In the genomic region with DNA sequence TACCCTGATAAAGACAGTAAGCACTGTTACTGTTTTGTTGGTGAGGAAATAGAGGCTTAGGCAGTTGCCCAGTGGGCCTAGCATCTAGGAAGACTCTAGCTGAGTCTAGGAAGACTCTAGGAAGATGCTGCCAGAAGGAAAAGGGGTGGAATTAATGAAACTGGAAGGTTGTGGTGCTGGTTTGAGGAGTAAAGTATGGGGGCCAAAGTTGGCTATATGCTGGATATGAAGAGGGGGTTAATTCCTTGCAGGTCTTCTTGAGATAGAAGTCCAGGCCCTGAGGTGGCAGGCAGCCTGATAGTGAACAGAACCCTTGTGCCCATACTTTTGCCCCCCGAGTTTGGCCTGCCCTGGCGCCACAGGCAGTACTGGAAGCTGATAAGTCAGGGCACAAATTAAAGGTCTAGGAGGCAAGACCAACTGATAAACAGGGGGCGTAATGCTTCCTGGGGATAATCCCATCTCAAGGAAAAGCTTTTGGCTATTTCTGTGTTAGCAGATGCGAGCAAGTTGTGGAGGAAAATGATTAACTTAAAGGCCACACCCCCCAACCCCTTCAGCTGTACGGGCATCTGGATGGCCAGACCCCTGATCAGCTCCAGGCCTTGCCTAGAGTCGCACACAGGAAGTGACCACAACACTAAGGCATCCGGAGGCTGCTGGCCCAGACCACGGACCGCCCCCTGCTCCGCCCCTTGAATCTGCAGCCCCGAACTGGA, we compare ENCODE assay signal across 8 cellular contexts. TPM values are rescaled to one million over a fixed set of nuclear protein-coding genes. Genes with fewer than 3 reads are reported as not detected.
DNase-seq lines count a peak whose midpoint lies in the region; ATAC-seq, FAIRE-seq and TF ChIP-seq lines count a peak whose summit lies in the region.

No MANE protein-coding gene starts in this region.

- H2AFZ ChIP-seq in OCI-LY1 (ENCODE audit: low read length) (no peak overlapping the region), osteoblast (ENCODE audit: low read length) (no peak overlapping the region)

- H3K79me2 ChIP-seq in OCI-LY1 (ENCODE audit: insufficient read depth, low read length) (peaks cover 17% of the 10 kb centered on the region), osteoblast (ENCODE audit: insufficient read depth, low read length) (peaks cover 90% of the 10 kb centered on the region)

- peaks cover 49% of the 10 kb centered on the region for H3K36me3 Mint-ChIP-seq in CD8-positive, alpha-beta T cell
- H3K36me3 Mint-ChIP-seq in activated naive CD8-positive, alpha-beta T cell treated with anti-CD3 and anti-CD28 coated beads, Interleukin-2, amount 50 U/mL, for 24 hours (ENCODE audit: low read depth) = peaks cover 34% of the 10 kb centered on the region

- H3K4me1 Mint-ChIP-seq in CD8-positive, alpha-beta T cell (ENCODE audit: low read depth) = peaks cover 53% of the 10 kb centered on the region
- H3K4me1 Mint-ChIP-seq in activated naive CD8-positive, alpha-beta T cell treated with anti-CD3 and anti-CD28 coated beads, Interleukin-2, amount 50 U/mL, for 24 hours = peaks cover 30% of the 10 kb centered on the region

- peak overlapping the region; percentile 45 for H3K4me2 ChIP-seq in OCI-LY1 (ENCODE audit: low read length)
- peak overlapping the region; percentile 93 for H3K4me2 ChIP-seq in osteoblast (ENCODE audit: insufficient read depth, low read length)

- DNase-seq in CD8-positive, alpha-beta T cell = peak in 5 of 7 experiments; percentile 38 to 66 (median 49)
- DNase-seq in activated naive CD8-positive, alpha-beta T cell treated with anti-CD3 and anti-CD28 coated beads, Interleukin-2, amount 50 U/mL, for 24 hours = peak; percentile 75
- DNase-seq in Right ventricle myocardium inferior (ENCODE audit: missing footprints) (peak; percentile 94), osteoblast (ENCODE audit: insufficient read length, low spot score, missing footprints) (peak; percentile 98), D721Med (ENCODE audit: insufficient read length, low spot score) (no peak)

- no peaks in the 10 kb centered on the region for H4K20me1 ChIP-seq in OCI-LY1 (ENCODE audit: insufficient read depth, low read length)
- H4K20me1 ChIP-seq in osteoblast (ENCODE audit: insufficient read depth, low read length) = peaks cover 22% of the 10 kb centered on the region

- intact Hi-C loops in CD8-positive, alpha-beta T cell (cut with DNase I, micrococcal nuclease) = loop anchor here in 1 of 2 experiments (10.0 kb wide), 1 partner anchor 48 kb away; the partner anchor contains the start of gene DCHS1
- intact Hi-C loops in Right ventricle myocardium inferior (cut with DNase I) = loop anchor here (10.0 kb wide), 1 partner anchor 222 kb away; no protein-coding TSS in a partner anchor

- FAIRE-seq in D721Med (lab: Jason Lieb, UNC) = no peak

- H3K27me3 ChIP-seq in CD8-positive, alpha-beta T cell (ENCODE audit: insufficient read depth, low read length) = no peaks in the 10 kb centered on the region
- no peaks in the 10 kb centered on the region for H3K27me3 ChIP-seq in OCI-LY1 (ENCODE audit: insufficient read depth, low read length)
- no peaks in the 10 kb centered on the region for H3K27me3 ChIP-seq in osteoblast (ENCODE audit: insufficient read depth, low read length)

- peak overlapping the region; percentile 16; the same call in 1 of the 2 replicates for H3K9ac ChIP-seq in OCI-LY1 (ENCODE audit: low read length)

- peaks cover 32% of the 10 kb centered on the region for H3K36me3 ChIP-seq in CD8-positive, alpha-beta T cell (ENCODE audit: insufficient read depth, low read length)
- H3K36me3 ChIP-seq in OCI-LY1 (ENCODE audit: insufficient read depth, low read length) (peaks cover 41% of the 10 kb centered on the region), osteoblast (ENCODE audit: insufficient read depth, low read length) (peaks cover 46% of the 10 kb centered on the region)

- H3K27me3 Mint-ChIP-seq in CD8-positive, alpha-beta T cell (ENCODE audit: low read depth) = no peaks in the 10 kb centered on the region
- no peaks in the 10 kb centered on the region for H3K27me3 Mint-ChIP-seq in activated naive CD8-positive, alpha-beta T cell treated with anti-CD3 and anti-CD28 coated beads, Interleukin-2, amount 50 U/mL, for 24 hours

- no peaks in the 10 kb centered on the region for H3K9me3 ChIP-seq in CD8-positive, alpha-beta T cell (ENCODE audit: low read length)
- H3K9me3 ChIP-seq in OCI-LY1 (ENCODE audit: low read length) (no peaks in the 10 kb centered on the region), osteoblast (ENCODE audit: low read depth, low read length) (no peaks in the 10 kb centered on the region)

- no peak for TF ChIP-seq CTCF in CD8-positive, alpha-beta T cell (IDR thresholded peaks at IDR 0.05)
- TF ChIP-seq CTCF in OCI-LY1 (IDR thresholded peaks at IDR 0.05; ENCODE audit: low read length) = no peak
- no peak for TF ChIP-seq CTCF in osteoblast (IDR thresholded peaks at IDR 0.05; ENCODE audit: extremely low read depth, low read depth, low read length)
- no peak for TF ChIP-seq CTCF in D721Med (IDR thresholded peaks at IDR 0.05; ENCODE audit: insufficient read depth, missing control alignments)

- POLR2A ChIA-PET in CD8-positive, alpha-beta T cell (lab: Charles Lee) = interaction anchor here (0.7 to 1.1 kb wide), 4 partner anchors 8 to 77 kb away, joined by 3 to 9 read pairs (median 3); partner anchors contain the start of gene MRPL17

- H3K27ac Mint-ChIP-seq in CD8-positive, alpha-beta T cell = no peak overlapping the region
- no peak overlapping the region for H3K27ac Mint-ChIP-seq in activated naive CD8-positive, alpha-beta T cell treated with anti-CD3 and anti-CD28 coated beads, Interleukin-2, amount 50 U/mL, for 24 hours

- no peaks in the 10 kb centered on the region for H3K9me3 Mint-ChIP-seq in CD8-positive, alpha-beta T cell
- no peaks in the 10 kb centered on the region for H3K9me3 Mint-ChIP-seq in activated naive CD8-positive, alpha-beta T cell treated with anti-CD3 and anti-CD28 coated beads, Interleukin-2, amount 50 U/mL, for 24 hours

- H3K4me1 ChIP-seq in CD8-positive, alpha-beta T cell (ENCODE audit: insufficient read depth, low read length) = peaks cover 65% of the 10 kb centered on the region
- peaks cover 57% of the 10 kb centered on the region for H3K4me1 ChIP-seq in OCI-LY1 (ENCODE audit: insufficient read depth, low read length, severe bottlenecking)
- H3K4me1 ChIP-seq in osteoblast (ENCODE audit: insufficient read depth, low read length) = peaks cover 68% of the 10 kb centered on the region

- peaks cover 4% of the 10 kb centered on the region; the same call in 1 of the 2 replicates for H3F3A ChIP-seq in OCI-LY1 (ENCODE audit: insufficient read depth, low read length)

- ATAC-seq in CD8-positive, alpha-beta T cell = no peak
- ATAC-seq in GM19025 (IDR thresholded peaks at IDR 0.05; ENCODE audit: low read depth, unreplicated experiment) (peak; percentile 33), HG03175 (IDR thresholded peaks at IDR 0.05; ENCODE audit: unreplicated experiment) (peak; percentile 50), Right ventricle myocardium inferior (peak; percentile 83)
- peak; percentile 34 for ATAC-seq in activated naive CD8-positive, alpha-beta T cell treated with anti-CD3 and anti-CD28 coated beads, Interleukin-2, amount 50 U/mL, for 24 hours

- no peak overlapping the region for H3K4me3 ChIP-seq in CD8-positive, alpha-beta T cell (ENCODE audit: low read depth, low read length)
- peak overlapping the region; percentile 7 for H3K4me3 ChIP-seq in OCI-LY1 (ENCODE audit: low read depth, low read length, poor library complexity, severe bottlenecking)
- peak overlapping the region; percentile 96 for H3K4me3 ChIP-seq in osteoblast (ENCODE audit: insufficient read depth, low read length)

- H3K9me2 ChIP-seq in OCI-LY1 (ENCODE audit: low read depth, low read length) = no peaks in the 10 kb centered on the region

- CTCF ChIA-PET in CD8-positive, alpha-beta T cell (lab: Charles Lee) = interaction anchor here (0.7 to 6.5 kb wide), 4 partner anchors 8 to 120 kb away, joined by 3 to 67 read pairs (median 4); partner anchors contain the start of gene MRPL17

- H3K27ac ChIP-seq in CD8-positive, alpha-beta T cell (ENCODE audit: low read depth, low read length) = no peak overlapping the region
- H3K27ac ChIP-seq in OCI-LY1 (ENCODE audit: low read depth, low read length, poor library complexity, severe bottlenecking) (peak overlapping the region; percentile 58), osteoblast (ENCODE audit: low read depth, low read length) (peak overlapping the region; percentile 79)

- no peak overlapping the region for H3K4me3 Mint-ChIP-seq in CD8-positive, alpha-beta T cell
- H3K4me3 Mint-ChIP-seq in activated naive CD8-positive, alpha-beta T cell treated with anti-CD3 and anti-CD28 coated beads, Interleukin-2, amount 50 U/mL, for 24 hours = no peak overlapping the region

RNA-seq across cellular contexts. Expression of gene ILK, which starts 3.1 kb away (rescaled TPM):
- total RNA-seq in CD8-positive, alpha-beta T cell = 10 to 100 TPM; 26.6 to 31.6 TPM
- 233 TPM for total RNA-seq in Right ventricle myocardium inferior
- total RNA-seq in osteoblast = 151 and 176 TPM in 2 replicates

RNA-seq across cellular contexts. Expression of gene RRP8, which starts 3.2 kb away (rescaled TPM):
- total RNA-seq in CD8-positive, alpha-beta T cell = 10 to 100 TPM; 29.1 to 31.3 TPM
- 22.9 TPM for total RNA-seq in Right ventricle myocardium inferior
- 7.2 and 10.6 TPM in 2 replicates for total RNA-seq in osteoblast

RNA-seq across cellular contexts. Expression of gene TAF10, which starts 5.4 kb away (rescaled TPM):
- 100 to 1,000 TPM; 158 to 161 TPM for total RNA-seq in CD8-positive, alpha-beta T cell
- total RNA-seq in Right ventricle myocardium inferior (90.9 TPM), osteoblast (23.5 and 28.0 TPM in 2 replicates)

RNA-seq across cellular contexts. Expression of gene TPP1, which starts 12.6 kb away (rescaled TPM):
- total RNA-seq in CD8-positive, alpha-beta T cell = 10 to 100 TPM; 31.1 to 34.8 TPM
- total RNA-seq in Right ventricle myocardium inferior (81.5 TPM), osteoblast (120 and 127 TPM in 2 replicates)

RNA-seq across cellular contexts. Expression of gene DCHS1, which starts 49.0 kb away (rescaled TPM):
- 10 to 100 TPM; 11.1 TPM for total RNA-seq in CD8-positive, alpha-beta T cell
- total RNA-seq in Right ventricle myocardium inferior = 10.7 TPM
- 0.59 and 1.1 TPM in 2 replicates for total RNA-seq in osteoblast
